ENCODE assay signal across 9 cellular contexts in genomic region chr11:46296520-46297448, GRCh38. TPM values are rescaled to one million over a fixed set of nuclear protein-coding genes. Genes with fewer than 3 reads are reported as not detected.
DNase-seq lines count a peak whose midpoint lies in the region; ATAC-seq and TF ChIP-seq lines count a peak whose summit lies in the region.
"Had no signal": no experiment of that assay in that cellular context is flagged by ENCODE, and none has a peak within 500 bp of the region (broad histone marks: within the 10 kb centered on the region; RNA-seq: fewer than 3 reads in every experiment).

No MANE protein-coding gene starts in this region.

- no peaks in the 10 kb centered on the region for H3K36me3 ChIP-seq in tibial artery
- H3K36me3 ChIP-seq: upper lobe of left lung had no signal

- H3K4me3 Mint-ChIP-seq in activated T-helper 17 cell treated with anti-CD3 and anti-CD28 coated beads, Interleukin-2, amount 50 U/mL, for 72 hours = peak overlapping the region; percentile 78
- peak overlapping the region in 1 of 2 donors; percentile 83 for H3K4me3 Mint-ChIP-seq in stimulated activated naive B cell treated with anti-CD40 and anti-IgM and Interleukin-4, amounts not matched to agents 10 μg/mL and 1 μg/mL and 100 μg/mL, for 72 hours

- no peak for ATAC-seq in activated T-helper 17 cell treated with anti-CD3 and anti-CD28 coated beads, Interleukin-2, amount 50 U/mL, for 72 hours (replicated peaks)
- no peak for ATAC-seq in stimulated activated naive B cell treated with anti-CD40 and anti-IgM and Interleukin-4, amounts not matched to agents 10 μg/mL and 1 μg/mL and 100 μg/mL, for 72 hours (replicated peaks)

- H3K4me3 ChIP-seq in tibial artery = peak overlapping the region; percentile 48 to 56

- H3K27me3 Mint-ChIP-seq in activated T-helper 17 cell treated with anti-CD3 and anti-CD28 coated beads, Interleukin-2, amount 50 U/mL, for 72 hours = peaks cover 5% of the 10 kb centered on the region
- H3K27me3 Mint-ChIP-seq in stimulated activated naive B cell treated with anti-CD40 and anti-IgM and Interleukin-4, amounts not matched to agents 10 μg/mL and 1 μg/mL and 100 μg/mL, for 72 hours = peaks cover 45 to 62% of the 10 kb centered on the region in 2 donors

- no peak overlapping the region for H3K27ac ChIP-seq in tibial artery

- peaks cover 2 to 33% (median 20%) of the 10 kb centered on the region in 4 donors for H3K4me1 ChIP-seq in tibial artery

- TF ChIP-seq CTCF in tibial artery (IDR thresholded peaks at IDR 0.05) = peak; percentile 11 to 13

- H3K27ac Mint-ChIP-seq in activated T-helper 17 cell treated with anti-CD3 and anti-CD28 coated beads, Interleukin-2, amount 50 U/mL, for 72 hours = no peak overlapping the region
- no peak overlapping the region for H3K27ac Mint-ChIP-seq in stimulated activated naive B cell treated with anti-CD40 and anti-IgM and Interleukin-4, amounts not matched to agents 10 μg/mL and 1 μg/mL and 100 μg/mL, for 72 hours

- no peaks in the 10 kb centered on the region for H3K9me3 Mint-ChIP-seq in activated T-helper 17 cell treated with anti-CD3 and anti-CD28 coated beads, Interleukin-2, amount 50 U/mL, for 72 hours
- no peaks in the 10 kb centered on the region for H3K9me3 Mint-ChIP-seq in stimulated activated naive B cell treated with anti-CD40 and anti-IgM and Interleukin-4, amounts not matched to agents 10 μg/mL and 1 μg/mL and 100 μg/mL, for 72 hours

- no peaks in the 10 kb centered on the region for H3K36me3 Mint-ChIP-seq in activated T-helper 17 cell treated with anti-CD3 and anti-CD28 coated beads, Interleukin-2, amount 50 U/mL, for 72 hours (ENCODE audit: low read depth)
- H3K36me3 Mint-ChIP-seq in stimulated activated naive B cell treated with anti-CD40 and anti-IgM and Interleukin-4, amounts not matched to agents 10 μg/mL and 1 μg/mL and 100 μg/mL, for 72 hours = no peaks in the 10 kb centered on the region

- no peaks in the 10 kb centered on the region for H3K9me3 ChIP-seq in tibial artery
- H3K9me3 ChIP-seq: upper lobe of left lung had no signal

- peaks cover 0 to 21% of the 10 kb centered on the region in 2 donors for H3K27me3 ChIP-seq in tibial artery

- intact Hi-C loops in tibial artery (cut with DNase I; ENCODE audit: low total_unique reads) = no loop called here

- peak; percentile 98 for DNase-seq in A172 (ENCODE audit: low spot score)
- peak; percentile 87 for DNase-seq in H4 (ENCODE audit: low spot score)
- DNase-seq in iPS DF 19.7 (ENCODE audit: low read depth, low spot score) = peak; percentile 92
- no peak for DNase-seq in tibial artery
- no peak for DNase-seq in stimulated activated naive B cell treated with anti-CD40 and anti-IgM and Interleukin-4, amounts not matched to agents 10 μg/mL and 1 μg/mL and 100 μg/mL, for 72 hours
- DNase-seq in C1 segment of cervical spinal cord (lab: John Stamatoyannopoulos, UW) = no peak
- no peak for DNase-seq in NCI-H1694 treated with DMSO at 0.1 percent for 48 hours (lab: John Stamatoyannopoulos, UW)

- H3K4me1 Mint-ChIP-seq in activated T-helper 17 cell treated with anti-CD3 and anti-CD28 coated beads, Interleukin-2, amount 50 U/mL, for 72 hours = peaks cover 6% of the 10 kb centered on the region
- H3K4me1 Mint-ChIP-seq in stimulated activated naive B cell treated with anti-CD40 and anti-IgM and Interleukin-4, amounts not matched to agents 10 μg/mL and 1 μg/mL and 100 μg/mL, for 72 hours = peaks cover 9 to 15% of the 10 kb centered on the region in 2 donors

RNA-seq across cellular contexts. Expression of gene CREB3L1, which starts 19.3 kb away (rescaled TPM):
- 7.5 and 15.4 TPM in 2 replicates for total RNA-seq in A172 (2014; rRNA removed; shearing (Covaris generic))
- 0.60 and 1.3 TPM in 2 replicates for total RNA-seq in H4 (2014; rRNA removed; shearing (Covaris generic))
- not detected for total RNA-seq in activated T-helper 17 cell treated with anti-CD3 and anti-CD28 coated beads, Interleukin-2, amount 50 U/mL, for 72 hours

RNA-seq across cellular contexts. Expression of gene DGKZ, which starts 50.5 kb away (rescaled TPM):
- total RNA-seq in A172 (2014; rRNA removed; shearing (Covaris generic)) = 88.1 and 89.0 TPM in 2 replicates
- total RNA-seq in H4 (2014; rRNA removed; shearing (Covaris generic)) = 25.3 and 38.9 TPM in 2 replicates
- total RNA-seq in activated T-helper 17 cell treated with anti-CD3 and anti-CD28 coated beads, Interleukin-2, amount 50 U/mL, for 72 hours = 100 to 1,000 TPM in 1 of 2 donors, 10 to 100 TPM in 1; 78.9 to 100 TPM

Comparison
In these comparisons a context has a peak if more than half of its experiments do, and no peak if none do; other contexts are left out.
1. DNase-seq: peak in A172 (single experiment), H4 (single experiment) and iPS DF 19.7 (single experiment); none in tibial artery (0 of 2), stimulated activated naive B cell treated with anti-CD40 and anti-IgM and Interleukin-4, amounts not matched to agents 10 μg/mL and 1 μg/mL and 100 μg/mL, for 72 hours (single experiment), C1 segment of cervical spinal cord (0 of 14) and NCI-H1694 treated with DMSO at 0.1 percent for 48 hours (single experiment).